ENCODE assay signal across 8 cellular contexts in the genomic region with DNA sequence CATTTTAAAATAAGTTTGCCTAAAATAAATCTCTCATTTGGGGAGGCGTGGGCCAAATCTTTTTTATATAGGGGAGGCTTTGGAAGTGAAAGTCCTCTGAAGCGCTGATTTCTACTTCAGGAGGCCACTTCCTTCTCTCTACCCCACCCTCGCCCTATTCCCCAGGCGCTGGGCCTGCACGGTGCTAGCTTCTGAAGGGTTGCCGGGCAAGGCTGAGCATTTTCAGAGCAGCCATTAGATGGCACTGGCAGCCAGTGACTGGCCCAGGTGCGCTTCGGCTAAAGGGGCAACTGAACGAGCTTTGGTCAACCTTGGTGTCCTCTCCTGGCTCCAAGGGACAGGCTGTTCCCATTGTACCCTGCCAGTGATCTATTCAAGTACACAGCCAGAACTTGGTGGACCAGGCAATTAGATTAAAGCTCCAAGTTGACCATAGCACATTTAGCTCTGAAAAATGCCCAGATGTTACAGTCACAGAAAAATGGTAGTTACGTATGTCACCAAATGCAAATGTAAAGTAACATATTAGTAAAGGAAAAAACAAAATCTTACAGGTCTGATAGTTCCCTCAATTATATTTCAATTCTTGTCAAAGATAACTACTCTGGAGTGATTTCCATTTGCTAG. TPM values are rescaled to one million over a fixed set of nuclear protein-coding genes. Genes with fewer than 3 reads are reported as not detected.
A peak's percentile ranks its signal among the peaks of the same experiment; 100 is the strongest.
DNase-seq lines count a peak whose midpoint lies in the region; ATAC-seq and TF ChIP-seq lines count a peak whose summit lies in the region.

No MANE protein-coding gene starts in this region.

- TF ChIP-seq CTCF in DND-41 (IDR thresholded peaks at IDR 0.05; ENCODE audit: borderline replicate concordance, extremely low read depth, low read length, poor library complexity, severe bottlenecking) (peak; percentile 55), liver (IDR thresholded peaks at IDR 0.05; ENCODE audit: low read depth, low read length, missing input control) (no peak)

- H3K4me2 ChIP-seq in DND-41 (ENCODE audit: insufficient read depth, low read length) = no peak overlapping the region

- no peaks in the 10 kb centered on the region for H3K9me3 ChIP-seq in DND-41 (ENCODE audit: insufficient read depth, low read length, severe bottlenecking)
- H3K9me3 ChIP-seq in liver (ENCODE audit: control insufficient read depth in 4 of 4, low read length in 3 of 4) = no peaks in the 10 kb centered on the region

- ATAC-seq in DND-41 (ENCODE audit: insufficient read depth, low read depth) (peak; percentile 90), GM19397 (IDR thresholded peaks at IDR 0.05; ENCODE audit: unreplicated experiment) (peak; percentile 73), HG03521 (IDR thresholded peaks at IDR 0.05; ENCODE audit: unreplicated experiment) (peak; percentile 53)

- no peak overlapping the region for H2AFZ ChIP-seq in DND-41 (ENCODE audit: low read depth, low read length)

- H3K79me2 ChIP-seq in DND-41 (ENCODE audit: insufficient read depth, low read length) = no peaks in the 10 kb centered on the region

- H3K27ac ChIP-seq in DND-41 (ENCODE audit: low read length) = no peak overlapping the region
- no peak overlapping the region for H3K27ac ChIP-seq in liver (ENCODE audit: low read depth in 1 of 2, low read length in 2 of 2)

- 52% methylated on average over 10 of the region's 10 CpGs for WGBS in liver

- H3K9ac ChIP-seq in DND-41 (ENCODE audit: low read depth, low read length) = no peak overlapping the region
- no peak overlapping the region for H3K9ac ChIP-seq in liver (ENCODE audit: low read depth in 1 of 2, low read length in 2 of 2)

- H3K4me3 ChIP-seq in DND-41 (ENCODE audit: low read depth in 1 of 2, low read length in 2 of 2) (no peak overlapping the region), liver (ENCODE audit: low read depth in 1 of 3, low read length in 3 of 3) (no peak overlapping the region)

- no peaks in the 10 kb centered on the region for H3K4me1 ChIP-seq in DND-41 (ENCODE audit: insufficient read depth, low read length)
- peaks cover 4 to 8% (median 5%) of the 10 kb centered on the region in 4 donors for H3K4me1 ChIP-seq in liver (ENCODE audit: control insufficient read depth in 4 of 4, insufficient read depth in 4 of 4, low read length in 3 of 4)

- H4K20me1 ChIP-seq in DND-41 (ENCODE audit: insufficient read depth, low read length) = no peaks in the 10 kb centered on the region

- DNase-seq in DND-41 (peak; percentile 43), OCI-M1 (lab: John Stamatoyannopoulos, UW) (peak; percentile 55), hepatic stellate cell (ENCODE audit: low spot score) (no peak), cerebellar nuclear complex (lab: John Stamatoyannopoulos, UW) (no peak)
- peak; percentile 28 for DNase-seq in activated gamma-delta T cell treated with anti-CD3 and anti-CD28 coated beads, Interleukin-2, amount 50 U/mL, for 16 hours (ENCODE audit: low read depth)

- H3K27me3 ChIP-seq in DND-41 (ENCODE audit: insufficient read depth, low read length, poor library complexity) (peaks cover 15% of the 10 kb centered on the region), liver (ENCODE audit: control insufficient read depth in 4 of 4, insufficient read depth in 4 of 4, low read length in 3 of 4) (peaks cover 0 to 12% (median 6%) of the 10 kb centered on the region in 4 donors)

- no peaks in the 10 kb centered on the region for H3K36me3 ChIP-seq in DND-41 (ENCODE audit: insufficient read depth, low read length)
- no peaks in the 10 kb centered on the region for H3K36me3 ChIP-seq in liver (ENCODE audit: control insufficient read depth in 4 of 4, insufficient read depth in 3 of 4, low read depth in 1 of 4, low read length in 3 of 4)

- peak; percentile 30 to 50 for TF ChIP-seq RAD21 in liver (IDR thresholded peaks at IDR 0.05)

TF ChIP-seq in liver, 16 proteins besides CTCF, POLR2A, EP300 and RAD21:
- TF ChIP-seq HNF4A (conservative IDR thresholded peaks at IDR 0.05) (no peak), NR2F2 (IDR thresholded peaks at IDR 0.05) (no peak), EGR1 (IDR thresholded peaks at IDR 0.05; ENCODE audit: low read depth in 2 of 2) (no peak), JUND (IDR thresholded peaks at IDR 0.05) (no peak), SP1 (IDR thresholded peaks at IDR 0.05) (no peak), YY1 (IDR thresholded peaks at IDR 0.05) (no peak), RXRA (IDR thresholded peaks at IDR 0.05) (no peak), FOXA1 (IDR thresholded peaks at IDR 0.05) (no peak), HNF4G (IDR thresholded peaks at IDR 0.05) (no peak), GABPA (IDR thresholded peaks at IDR 0.05 in 1 of 2, conservative IDR thresholded peaks at IDR 0.05 in 1 of 2) (no peak), FOXA2 (IDR thresholded peaks at IDR 0.05) (no peak), TAF1 (conservative IDR thresholded peaks at IDR 0.05) (no peak)
- TF ChIP-seq, protein P1, sequence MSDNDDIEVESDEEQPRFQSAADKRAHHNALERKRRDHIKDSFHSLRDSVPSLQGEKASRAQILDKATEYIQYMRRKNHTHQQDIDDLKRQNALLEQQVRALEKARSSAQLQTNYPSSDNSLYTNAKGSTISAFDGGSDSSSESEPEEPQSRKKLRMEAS (IDR thresholded peaks at IDR 0.05) = no peak
- TF ChIP-seq, protein P2, sequence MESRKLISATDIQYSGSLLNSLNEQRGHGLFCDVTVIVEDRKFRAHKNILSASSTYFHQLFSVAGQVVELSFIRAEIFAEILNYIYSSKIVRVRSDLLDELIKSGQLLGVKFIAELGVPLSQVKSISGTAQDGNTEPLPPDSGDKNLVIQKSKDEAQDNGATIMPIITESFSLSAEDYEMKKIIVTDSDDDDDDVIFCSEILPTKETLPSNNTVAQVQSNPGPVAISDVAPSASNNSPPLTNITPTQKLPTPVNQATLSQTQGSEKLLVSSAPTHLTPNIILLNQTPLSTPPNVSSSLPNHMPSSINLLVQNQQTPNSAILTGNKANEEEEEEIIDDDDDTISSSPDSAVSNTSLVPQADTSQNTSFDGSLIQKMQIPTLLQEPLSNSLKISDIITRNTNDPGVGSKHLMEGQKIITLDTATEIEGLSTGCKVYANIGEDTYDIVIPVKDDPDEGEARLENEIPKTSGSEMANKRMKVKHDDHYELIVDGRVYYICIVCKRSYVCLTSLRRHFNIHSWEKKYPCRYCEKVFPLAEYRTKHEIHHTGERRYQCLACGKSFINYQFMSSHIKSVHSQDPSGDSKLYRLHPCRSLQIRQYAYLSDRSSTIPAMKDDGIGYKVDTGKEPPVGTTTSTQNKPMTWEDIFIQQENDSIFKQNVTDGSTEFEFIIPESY (IDR thresholded peaks at IDR 0.05) = no peak
- TF ChIP-seq, protein P3, sequence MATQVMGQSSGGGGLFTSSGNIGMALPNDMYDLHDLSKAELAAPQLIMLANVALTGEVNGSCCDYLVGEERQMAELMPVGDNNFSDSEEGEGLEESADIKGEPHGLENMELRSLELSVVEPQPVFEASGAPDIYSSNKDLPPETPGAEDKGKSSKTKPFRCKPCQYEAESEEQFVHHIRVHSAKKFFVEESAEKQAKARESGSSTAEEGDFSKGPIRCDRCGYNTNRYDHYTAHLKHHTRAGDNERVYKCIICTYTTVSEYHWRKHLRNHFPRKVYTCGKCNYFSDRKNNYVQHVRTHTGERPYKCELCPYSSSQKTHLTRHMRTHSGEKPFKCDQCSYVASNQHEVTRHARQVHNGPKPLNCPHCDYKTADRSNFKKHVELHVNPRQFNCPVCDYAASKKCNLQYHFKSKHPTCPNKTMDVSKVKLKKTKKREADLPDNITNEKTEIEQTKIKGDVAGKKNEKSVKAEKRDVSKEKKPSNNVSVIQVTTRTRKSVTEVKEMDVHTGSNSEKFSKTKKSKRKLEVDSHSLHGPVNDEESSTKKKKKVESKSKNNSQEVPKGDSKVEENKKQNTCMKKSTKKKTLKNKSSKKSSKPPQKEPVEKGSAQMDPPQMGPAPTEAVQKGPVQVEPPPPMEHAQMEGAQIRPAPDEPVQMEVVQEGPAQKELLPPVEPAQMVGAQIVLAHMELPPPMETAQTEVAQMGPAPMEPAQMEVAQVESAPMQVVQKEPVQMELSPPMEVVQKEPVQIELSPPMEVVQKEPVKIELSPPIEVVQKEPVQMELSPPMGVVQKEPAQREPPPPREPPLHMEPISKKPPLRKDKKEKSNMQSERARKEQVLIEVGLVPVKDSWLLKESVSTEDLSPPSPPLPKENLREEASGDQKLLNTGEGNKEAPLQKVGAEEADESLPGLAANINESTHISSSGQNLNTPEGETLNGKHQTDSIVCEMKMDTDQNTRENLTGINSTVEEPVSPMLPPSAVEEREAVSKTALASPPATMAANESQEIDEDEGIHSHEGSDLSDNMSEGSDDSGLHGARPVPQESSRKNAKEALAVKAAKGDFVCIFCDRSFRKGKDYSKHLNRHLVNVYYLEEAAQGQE (IDR thresholded peaks at IDR 0.05) = no peak

RNA-seq across cellular contexts. Expression of a gene that starts 2.3 kb away (rescaled TPM):
- total RNA-seq in liver = 1 to 10 TPM in 1 of 2 donors, under 1 TPM in 1; 0.84 to 7.8 TPM
- 1 to 10 TPM in 1 of 2 donors, under 1 TPM in 1; 0.67 to 1.0 TPM for polyA plus RNA-seq in liver

Comparison
In these comparisons a context has a peak if more than half of its experiments do, and no peak if none do; other contexts are left out.
1. DNase-seq: peak in DND-41 (single experiment), OCI-M1 (single experiment) and activated gamma-delta T cell treated with anti-CD3 and anti-CD28 coated beads, Interleukin-2, amount 50 U/mL, for 16 hours (single experiment); none in hepatic stellate cell (single experiment) and cerebellar nuclear complex (0 of 2).
2. Peak in every context shown above with its lines, with median percentiles within 50 percentile points of each other: ATAC-seq.